In genomic region chr1:152167835-152168534, GRCh38 we compare ENCODE assay signal across 9 cellular contexts. TPM values are rescaled to one million over a fixed set of nuclear protein-coding genes. Genes with fewer than 3 reads are reported as not detected.
DNase-seq lines count a peak whose midpoint lies in the region; TF ChIP-seq lines count a peak whose summit lies in the region.
"Had no signal": no experiment of that assay in that cellular context is flagged by ENCODE, and none has a peak within 500 bp of the region (broad histone marks: within the 10 kb centered on the region; RNA-seq: fewer than 3 reads in every experiment).

No MANE protein-coding gene starts in this region.

- no peaks in the 10 kb centered on the region for H3K4me1 ChIP-seq in trophoblast cell (ENCODE audit: control insufficient read depth in 1 of 2, insufficient read depth in 2 of 2, low read length in 2 of 2)

- H2BK5ac ChIP-seq in trophoblast cell (ENCODE audit: low read depth, low read length, poor library complexity), result no peak overlapping the region

- H3K27ac ChIP-seq in trophoblast cell (ENCODE audit: low read depth, low read length), result no peak overlapping the region

- H3K79me1 ChIP-seq in trophoblast cell (ENCODE audit: low read length), result no peaks in the 10 kb centered on the region

- H3K18ac ChIP-seq in trophoblast cell (ENCODE audit: low read length), result no peak overlapping the region

- H3K4me2 ChIP-seq in trophoblast cell (ENCODE audit: low read length), result no peak overlapping the region

- WGBS in trophoblast cell (ENCODE audit: extremely low coverage, insufficient coverage, insufficient read length), result no CpG with 5 or more reads among the region's 3 CpGs

- no peak overlapping the region for H3K14ac ChIP-seq in trophoblast cell (ENCODE audit: low read length)

- no peak overlapping the region for H2AK5ac ChIP-seq in trophoblast cell (ENCODE audit: low read length)

- no peak for TF ChIP-seq POLR2A in NB4 (IDR thresholded peaks at IDR 0.05; ENCODE audit: extremely low read depth, insufficient read length)

- H3K79me2 ChIP-seq in trophoblast cell (ENCODE audit: control insufficient read depth, insufficient read depth, low read length, poor library complexity), result no peaks in the 10 kb centered on the region

- no peak overlapping the region for H4K12ac ChIP-seq in trophoblast cell (ENCODE audit: low read depth, low read length)

- H4K91ac ChIP-seq in trophoblast cell (ENCODE audit: low read depth, low read length), result no peak overlapping the region

- H2AFZ ChIP-seq in trophoblast cell (ENCODE audit: insufficient read depth, low read length, poor library complexity), result no peak overlapping the region

- H3K4ac ChIP-seq in trophoblast cell (ENCODE audit: low read depth, low read length), result no peak overlapping the region

- H4K8ac ChIP-seq in trophoblast cell (ENCODE audit: low read depth, low read length), result no peak overlapping the region

- no peaks in the 10 kb centered on the region for H3K27me3 ChIP-seq in trophoblast cell (ENCODE audit: insufficient read depth, low read length)
- H3K27me3 ChIP-seq: tibial nerve had no signal

- H2BK12ac ChIP-seq in trophoblast cell (ENCODE audit: low read length), result no peak overlapping the region

- H3K4me3 ChIP-seq in NB4 (ENCODE audit: low read depth, low read length) (no peak overlapping the region), epithelial cell of esophagus (ENCODE audit: low read length) (no peak overlapping the region), trophoblast cell (ENCODE audit: low read depth, low read length) (no peak overlapping the region)
- H3K4me3 ChIP-seq: tibial nerve had no signal

- peak; percentile 95 for DNase-seq in EL
- DNase-seq in NB4 (ENCODE audit: low read depth), result peak; percentile 65
- peak; percentile 99 for DNase-seq in epithelial cell of esophagus (ENCODE audit: low read depth)
- peak; percentile 84 to 88 for DNase-seq in trophoblast cell
- no peak for DNase-seq in HuH-7.5 (ENCODE audit: low spot score)
- DNase-seq in activated T-cell treated with anti-CD3 and anti-CD28 coated beads, Interleukin-2, amount 50 U/mL, for 48 hours, result no peak
- DNase-seq in GM19238 (ENCODE audit: insufficient read length, low spot score), result no peak
- DNase-seq in stimulated activated CD4-positive, alpha-beta T cell treated with anti-CD3 and anti-CD28 coated beads, Interleukin-1b, Interleukin-23, amount 100 ng/mL, for 48 hours, result no peak

- no peak for TF ChIP-seq CTCF in NB4 (IDR thresholded peaks at IDR 0.05; ENCODE audit: low read depth, low read length)
- TF ChIP-seq CTCF in epithelial cell of esophagus (IDR thresholded peaks at IDR 0.05; ENCODE audit: insufficient read depth, low read depth, low read length, missing control alignments), result no peak

- H3K36me3 ChIP-seq in trophoblast cell (ENCODE audit: control insufficient read depth in 1 of 2, insufficient read depth in 2 of 2, low read length in 2 of 2), result no peaks in the 10 kb centered on the region
- H3K36me3 ChIP-seq: tibial nerve had no signal

- H3K9me3 ChIP-seq in trophoblast cell (ENCODE audit: insufficient read depth, low read depth, low read length), result peaks cover 9% of the 10 kb centered on the region
- H3K9me3 ChIP-seq: tibial nerve had no signal

- no peak overlapping the region for H2BK120ac ChIP-seq in trophoblast cell (ENCODE audit: insufficient read depth, low read length, poor library complexity)

- no peak overlapping the region for H3K9ac ChIP-seq in trophoblast cell (ENCODE audit: low read length)

- no peak overlapping the region for H3K23ac ChIP-seq in trophoblast cell (ENCODE audit: low read length)

RNA-seq across cellular contexts. Expression of gene RPTN, which starts 9.0 kb away (rescaled TPM):
- polyA plus RNA-seq in trophoblast cell (2013), result not detected in 2 replicates

RNA-seq across cellular contexts. Expression of gene TCHH, which starts 52.7 kb away (rescaled TPM):
- polyA plus RNA-seq in trophoblast cell (2013), result 0.07 TPM in 2 replicates

RNA-seq across cellular contexts. Expression of gene HRNR, which starts 56.0 kb away (rescaled TPM):
- polyA plus RNA-seq in trophoblast cell (2013), result not detected in 2 replicates

Comparison
In these comparisons a context has a peak if more than half of its experiments do, and no peak if none do; other contexts are left out.
1. DNase-seq: peak in EL (single experiment), NB4 (single experiment), epithelial cell of esophagus (single experiment) and trophoblast cell (2 of 2); none in HuH-7.5 (single experiment), activated T-cell treated with anti-CD3 and anti-CD28 coated beads, Interleukin-2, amount 50 U/mL, for 48 hours (0 of 2), GM19238 (single experiment) and stimulated activated CD4-positive, alpha-beta T cell treated with anti-CD3 and anti-CD28 coated beads, Interleukin-1b, Interleukin-23, amount 100 ng/mL, for 48 hours (single experiment).